ENCODE assay signal across 1 cellular context in genomic region chr22:28799834-28800307, GRCh38.
TF ChIP-seq lines count a peak whose summit lies in the region.

No MANE protein-coding gene starts in this region.

TF ChIP-seq in K562, 482 proteins besides CTCF, POLR2A, EP300 and RAD21 (continued from another document):
- TF ChIP-seq ZBTB11 (CRISPR knock-in tag; IDR thresholded peaks at IDR 0.05), result 0 out of 6 replicates have a peak, but pooled peaks of 1 of the 3 experiments have one; percentile 37
- TF ChIP-seq ZNF277 (CRISPR knock-in tag; IDR thresholded peaks at IDR 0.05; ENCODE audit: borderline replicate concordance), result no peak
- TF ChIP-seq ZNF75A (CRISPR knock-in tag; IDR thresholded peaks at IDR 0.05), result no peak
- no peak for TF ChIP-seq PHB2 (IDR thresholded peaks at IDR 0.05; ENCODE audit: low read depth)
- TF ChIP-seq FOSL1 (tag; conservative IDR thresholded peaks at IDR 0.05), result no peak
- no peak for TF ChIP-seq TCF15 (CRISPR knock-in tag; IDR thresholded peaks at IDR 0.05)
- TF ChIP-seq TBP (optimal IDR thresholded peaks at IDR 0.05; ENCODE audit: low read depth, low read length), result peak; percentile 16
- no peak for TF ChIP-seq CXXC5 (CRISPR knock-in tag; IDR thresholded peaks at IDR 0.05)
- TF ChIP-seq SAFB (IDR thresholded peaks at IDR 0.05; ENCODE audit: borderline replicate concordance, low read depth, low read length), result no peak
- TF ChIP-seq FUS (optimal IDR thresholded peaks at IDR 0.05; ENCODE audit: low read depth, low read length), result no peak
- TF ChIP-seq NR1H2 (CRISPR knock-in tag; IDR thresholded peaks at IDR 0.05), result no peak
- TF ChIP-seq MIER1 (IDR thresholded peaks at IDR 0.05; ENCODE audit: low read depth), result no peak
- no peak for TF ChIP-seq POLR2G (IDR thresholded peaks at IDR 0.05; ENCODE audit: low read depth, low read length)
- no peak for TF ChIP-seq PBX2 (CRISPR knock-in tag; IDR thresholded peaks at IDR 0.05; ENCODE audit: low read depth)
- TF ChIP-seq PBX2 (tag; conservative IDR thresholded peaks at IDR 0.05; ENCODE audit: low read depth), result no peak
- no peak for TF ChIP-seq ZKSCAN1 (IDR thresholded peaks at IDR 0.05; ENCODE audit: low read depth, low read length)
- no peak for TF ChIP-seq ZNF57 (CRISPR knock-in tag; IDR thresholded peaks at IDR 0.05)
- no peak for TF ChIP-seq TAF9B (IDR thresholded peaks at IDR 0.05; ENCODE audit: partially characterized antibody)
- TF ChIP-seq TRIM28 (IDR thresholded peaks at IDR 0.05), result no peak
- 0 out of 2 replicates have a peak, but pooled peaks have one; percentile 10 for TF ChIP-seq ZNF584 (CRISPR knock-in tag; IDR thresholded peaks at IDR 0.05; ENCODE audit: low read depth)
- no peak for TF ChIP-seq ZNF324 (CRISPR knock-in tag; IDR thresholded peaks at IDR 0.05)
- TF ChIP-seq SRSF1 (IDR thresholded peaks at IDR 0.05; ENCODE audit: low read depth, low read length), result no peak
- no peak for TF ChIP-seq GABPB1 (CRISPR knock-in tag; IDR thresholded peaks at IDR 0.05)
- TF ChIP-seq MITF (IDR thresholded peaks at IDR 0.05), result no peak
- no peak for TF ChIP-seq DIDO1 (tag; IDR thresholded peaks at IDR 0.05; ENCODE audit: low read depth)
- no peak for TF ChIP-seq CEBPB (tag; IDR thresholded peaks at IDR 0.05)
- TF ChIP-seq ZSCAN32 (CRISPR knock-in tag; IDR thresholded peaks at IDR 0.05), result no peak
- no peak for TF ChIP-seq TEAD4 (IDR thresholded peaks at IDR 0.05; ENCODE audit: low read length)
- TF ChIP-seq TEAD4 (CRISPR knock-in tag; IDR thresholded peaks at IDR 0.05; ENCODE audit: borderline replicate concordance), result no peak
